Comparison of ENCODE assay signal across 2 cellular contexts in genomic region chr19:19655641-19656343, GRCh38.
TF ChIP-seq lines count a peak whose summit lies in the region.

No MANE protein-coding gene starts in this region.

TF ChIP-seq in SK-N-SH, 30 proteins besides CTCF, POLR2A, EP300 and RAD21 (continued from another document):
- TF ChIP-seq TEAD4 (IDR thresholded peaks at IDR 0.05; ENCODE audit: borderline replicate concordance, insufficient read depth) (no peak), REST (IDR thresholded peaks at IDR 0.05; ENCODE audit: low read depth, low read length) (no peak), SIN3A (IDR thresholded peaks at IDR 0.05; ENCODE audit: borderline replicate concordance, low read depth, low read length) (no peak), GABPA (IDR thresholded peaks at IDR 0.05; ENCODE audit: low read depth) (no peak)

TF ChIP-seq in SK-N-SH treated with all-trans-retinoic acid at 6 μM for 48 hours, 23 proteins besides CTCF, POLR2A, EP300 and RAD21 (continued from another document):
- TF ChIP-seq RARB (CRISPR knock-in tag; IDR thresholded peaks at IDR 0.05): no peak
- no peak for TF ChIP-seq ESRRG (CRISPR knock-in tag; IDR thresholded peaks at IDR 0.05)
TF ChIP-seq in SK-N-SH treated with all-trans-retinoic acid at 6 μM for 48 hours: peak in this region for 0.
